8 cellular contexts compared by ENCODE assay signal in genomic region chr6:56785536-56785935, GRCh38.
DNase-seq lines count a peak whose midpoint lies in the region; TF ChIP-seq lines count a peak whose summit lies in the region.
"Not testable (repeated sequence)": the region's sequence is repeated elsewhere in the genome, so short reads cannot be mapped to it uniquely, and the experiment has no call there.

No MANE protein-coding gene starts in this region.

- not testable (repeated sequence) for H3K36me3 ChIP-seq in iPS-15b (ENCODE audit: control insufficient read depth, insufficient read depth, low read length)

- not testable (repeated sequence) for H3K79me1 ChIP-seq in H9 (ENCODE audit: insufficient read depth, low read depth, low read length, poor library complexity, severe bottlenecking)

- not testable (repeated sequence) for H3K18ac ChIP-seq in H9 (ENCODE audit: insufficient read length, low read depth, low read length)

- H4K8ac ChIP-seq in H9 (replicated peaks; ENCODE audit: insufficient read length, low read depth, low read length): not testable (repeated sequence)

- not testable (repeated sequence) for H3K56ac ChIP-seq in H9 (ENCODE audit: insufficient read length, low read depth, low read length)

- H4K91ac ChIP-seq in H9 (ENCODE audit: insufficient read length, low read depth, low read length): not testable (repeated sequence)

- H3K4ac ChIP-seq in H9 (ENCODE audit: low read depth, low read length): not testable (repeated sequence)

- not testable (repeated sequence) for H3K79me2 ChIP-seq in H9 (ENCODE audit: insufficient read depth, low read length)

- not testable (repeated sequence) for DNase-seq in H9; LNCaP clone FGC (ENCODE audit: low read depth); endothelial cell (ENCODE audit: low spot score); progenitor cell of endocrine pancreas (ENCODE audit: low spot score, unreplicated experiment)

- H2BK12ac ChIP-seq in H9 (ENCODE audit: insufficient read length, low read depth, low read length): not testable (repeated sequence)

- H4K5ac ChIP-seq in H9 (ENCODE audit: insufficient read length, low read depth, low read length): not testable (repeated sequence)

- WGBS in H9 (ENCODE audit: extremely low coverage, insufficient read length, low lambda C conversion rate): no CpG with 5 or more reads among the region's 19 CpGs

- not testable (repeated sequence) for H2BK20ac ChIP-seq in H9 (ENCODE audit: low read depth, low read length, poor library complexity, severe bottlenecking)

- not testable (repeated sequence) for H3K4me1 ChIP-seq in H9 (ENCODE audit: insufficient read depth, low read length); iPS-15b (ENCODE audit: control insufficient read depth, insufficient read depth, low read length)

- H3K27ac ChIP-seq in 22Rv1: peak overlapping the region; percentile 40
- H3K27ac ChIP-seq in H9 (ENCODE audit: insufficient read length, low read depth, low read length): not testable (repeated sequence)

- H3K27ac Mint-ChIP-seq in H9 (peak overlapping the region; percentile 17 to 97 (median 94); a peak in 6 of 7 replicates), endothelial cell (ENCODE audit: unreplicated experiment) (peak overlapping the region; percentile 48), progenitor cell of endocrine pancreas (peak overlapping the region; percentile 78)
- H3K27ac Mint-ChIP-seq in brain, nephron: not testable (repeated sequence)

- H2AK5ac ChIP-seq in H9 (ENCODE audit: insufficient read length, low read length): not testable (repeated sequence)

- H4K20me1 ChIP-seq in H9 (ENCODE audit: control insufficient read depth, insufficient read depth, insufficient read length): not testable (repeated sequence)

- H3K9me3 ChIP-seq in H9 (ENCODE audit: control insufficient read depth, low read depth, low read length); iPS-15b (ENCODE audit: control insufficient read depth, insufficient read depth, low read length): not testable (repeated sequence)

- not testable (repeated sequence) for H3K23me2 ChIP-seq in H9 (ENCODE audit: insufficient read length, low read depth, low read length, poor library complexity, severe bottlenecking)

- TF ChIP-seq CTCF in 22Rv1 (IDR thresholded peaks at IDR 0.05); H9 (conservative IDR thresholded peaks at IDR 0.05); LNCaP clone FGC (IDR thresholded peaks at IDR 0.05; ENCODE audit: control insufficient read depth, extremely low read depth, insufficient read depth); brain (conservative IDR thresholded peaks at IDR 0.05); endothelial cell (IDR thresholded peaks at IDR 0.05; ENCODE audit: unreplicated experiment); nephron (IDR thresholded peaks at IDR 0.05; ENCODE audit: unreplicated experiment in 3 of 3); progenitor cell of endocrine pancreas (IDR thresholded peaks at IDR 0.05; ENCODE audit: unreplicated experiment): not testable (repeated sequence)

- H3T11ph ChIP-seq in H9 (ENCODE audit: low read length): not testable (repeated sequence)

- H2BK120ac ChIP-seq in H9 (ENCODE audit: low read depth, low read length, poor library complexity, severe bottlenecking): not testable (repeated sequence)

- not testable (repeated sequence) for H3K27me3 ChIP-seq in H9 (ENCODE audit: insufficient read depth, low read length); iPS-15b (ENCODE audit: control insufficient read depth, insufficient read depth, low read length)

- H3K14ac ChIP-seq in H9 (ENCODE audit: insufficient read depth, low read length): not testable (repeated sequence)

- not testable (repeated sequence) for H3K23ac ChIP-seq in H9 (ENCODE audit: insufficient read length, low read depth, low read length)

- H3K4me1 Mint-ChIP-seq in H9 (peaks cover 16 to 20% of the 10 kb centered on the region in 2 experiments), endothelial cell (ENCODE audit: unreplicated experiment) (peaks cover 33% of the 10 kb centered on the region)
- H3K4me1 Mint-ChIP-seq in brain; nephron; progenitor cell of endocrine pancreas (ENCODE audit: low read depth): not testable (repeated sequence)

- H3K4me3 Mint-ChIP-seq in H9 (peak overlapping the region in 1 of 2 experiments; percentile 91; a peak in 2 of 5 replicates), brain (peak overlapping the region in 3 of 5 experiments; percentile 48 to 65 (median 59)), endothelial cell (ENCODE audit: unreplicated experiment) (peak overlapping the region; percentile 63), nephron (peak overlapping the region; percentile 71 to 83 (median 77)), progenitor cell of endocrine pancreas (ENCODE audit: low read depth) (peak overlapping the region; percentile 79)

- not testable (repeated sequence) for H3K9ac ChIP-seq in H9 (ENCODE audit: extremely low read depth, insufficient read length, low read length); iPS-15b (ENCODE audit: low read depth, low read length)

- H3K4me2 ChIP-seq in H9 (ENCODE audit: insufficient read depth, insufficient read length, low read length): not testable (repeated sequence)

- H2AFZ ChIP-seq in H9 (ENCODE audit: low read length): not testable (repeated sequence)

- H3K27me3 Mint-ChIP-seq in H9 (ENCODE audit: low read depth); brain; endothelial cell (ENCODE audit: unreplicated experiment); nephron (ENCODE audit: low read depth); progenitor cell of endocrine pancreas: not testable (repeated sequence)

- H3K36me3 Mint-ChIP-seq in H9 (ENCODE audit: insufficient read depth in 1 of 3, low read depth in 3 of 3) (peaks cover 15 to 25% (median 23%) of the 10 kb centered on the region in 3 experiments), brain (peaks cover 75% of the 10 kb centered on the region), endothelial cell (ENCODE audit: low read depth, unreplicated experiment) (peaks cover 25% of the 10 kb centered on the region), nephron (ENCODE audit: low read depth) (peaks cover 20% of the 10 kb centered on the region), progenitor cell of endocrine pancreas (ENCODE audit: insufficient read depth) (peaks cover 17% of the 10 kb centered on the region)

- H2BK5ac ChIP-seq in H9 (ENCODE audit: insufficient read length, low read length): not testable (repeated sequence)

- peak overlapping the region; percentile 34 for H3K4me3 ChIP-seq in LNCaP clone FGC (ENCODE audit: low read depth, low read length)
- H3K4me3 ChIP-seq in iPS-15b (ENCODE audit: low read depth, low read length): peak overlapping the region; percentile 49

- H3K9me3 Mint-ChIP-seq in H9 (peaks cover 17 to 18% of the 10 kb centered on the region in 2 experiments), brain (peaks cover 21 to 44% (median 29%) of the 10 kb centered on the region in 5 experiments), nephron (peaks cover 24% of the 10 kb centered on the region), progenitor cell of endocrine pancreas (ENCODE audit: low read depth) (peaks cover 11% of the 10 kb centered on the region)
- not testable (repeated sequence) for H3K9me3 Mint-ChIP-seq in endothelial cell (ENCODE audit: unreplicated experiment)

- H2BK15ac ChIP-seq in H9 (ENCODE audit: low read depth, low read length): not testable (repeated sequence)
